Comparison of ENCODE assay signal across 8 cellular contexts in the genomic region with DNA sequence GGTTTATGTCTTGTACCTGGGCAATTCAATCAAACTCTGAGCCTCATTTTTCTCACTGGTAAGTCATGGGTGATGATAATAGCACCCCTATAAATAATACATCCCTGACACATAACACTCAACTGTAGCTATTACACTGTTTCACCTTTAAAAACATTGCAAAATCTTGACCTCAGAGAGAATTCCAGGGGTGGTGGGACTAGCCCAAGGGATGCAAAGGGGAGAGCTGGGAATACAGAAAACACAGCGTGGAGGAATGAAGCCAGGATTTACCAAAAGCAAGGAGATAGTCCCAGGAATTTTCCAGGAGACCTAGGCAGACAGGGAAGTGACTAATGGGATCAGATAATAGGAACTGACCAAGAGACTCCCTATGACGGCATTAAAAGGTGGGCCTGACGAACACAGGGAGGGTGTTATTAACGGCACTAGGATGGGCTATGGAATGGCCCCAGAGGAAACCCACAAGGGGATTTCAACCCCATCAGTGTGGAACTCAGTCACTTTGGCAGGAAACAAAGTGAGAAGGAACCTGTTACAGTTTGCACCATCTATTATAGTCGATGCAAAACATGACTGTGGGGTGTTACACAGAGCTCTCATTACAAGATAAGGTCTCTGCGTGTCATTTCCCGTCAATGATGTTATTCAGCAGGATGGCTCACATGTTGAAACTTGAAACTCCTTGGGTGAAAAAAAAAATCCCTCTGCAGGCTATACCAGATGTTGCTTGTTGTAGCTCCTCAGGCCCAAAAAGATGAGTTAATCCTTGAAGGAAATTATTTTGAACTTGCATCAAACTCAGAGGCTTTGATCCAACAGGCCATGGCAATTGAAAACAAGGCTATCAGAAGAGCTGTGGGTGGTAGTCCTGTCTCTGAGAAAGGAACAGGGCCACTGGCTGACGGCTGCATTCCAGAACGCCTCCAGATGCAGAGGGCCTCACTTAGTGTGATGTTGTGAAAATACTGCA. TPM values are rescaled to one million over a fixed set of nuclear protein-coding genes. Genes with fewer than 3 reads are reported as not detected.
A peak's percentile ranks its signal among the peaks of the same experiment; 100 is the strongest.
DNase-seq lines count a peak whose midpoint lies in the region; ATAC-seq and TF ChIP-seq lines count a peak whose summit lies in the region.

No MANE protein-coding gene starts in this region.

- no peaks in the 10 kb centered on the region for H3K36me3 Mint-ChIP-seq in CD8-positive, alpha-beta T cell
- peaks cover 3% of the 10 kb centered on the region for H3K36me3 Mint-ChIP-seq in activated B cell treated with CpG ODN at 0.5 μM for 24 hours (ENCODE audit: low read depth)

- H3K27me3 Mint-ChIP-seq in CD8-positive, alpha-beta T cell (ENCODE audit: low read depth) = peaks cover 8% of the 10 kb centered on the region
- H3K27me3 Mint-ChIP-seq in activated B cell treated with CpG ODN at 0.5 μM for 24 hours = no peaks in the 10 kb centered on the region

- no peaks in the 10 kb centered on the region for H3K4me1 ChIP-seq in CD8-positive, alpha-beta T cell (ENCODE audit: insufficient read depth, low read length)
- H3K4me1 ChIP-seq in upper lobe of right lung = peaks cover 2% of the 10 kb centered on the region

- no peaks in the 10 kb centered on the region for H3K9me3 Mint-ChIP-seq in CD8-positive, alpha-beta T cell
- no peaks in the 10 kb centered on the region for H3K9me3 Mint-ChIP-seq in activated B cell treated with CpG ODN at 0.5 μM for 24 hours

- H3K9me3 ChIP-seq in CD8-positive, alpha-beta T cell (ENCODE audit: low read length) = no peaks in the 10 kb centered on the region
- no peaks in the 10 kb centered on the region for H3K9me3 ChIP-seq in upper lobe of right lung

- POLR2A ChIA-PET in CD8-positive, alpha-beta T cell (lab: Charles Lee) = no interaction called here
- POLR2A ChIA-PET in activated B cell treated with CpG ODN at 0.5 μM for 24 hours (lab: Charles Lee) = interaction anchor here (0.6 to 3.7 kb wide), 9 partner anchors 10 to 548 kb away, joined by 3 to 23 read pairs (median 6); partner anchors contain the start of genes ARL1, DRAM1 and WASHC3

- peak; percentile 55 for TF ChIP-seq POLR2A in GM19193 (IDR thresholded peaks at IDR 0.05; ENCODE audit: extremely low read depth, insufficient read depth, insufficient read length)

- intact Hi-C loops in CD8-positive, alpha-beta T cell (cut with DNase I, micrococcal nuclease) = loop anchor here (5.0 to 10.0 kb wide), 2 partner anchors 229 to 946 kb away; no protein-coding TSS in a partner anchor
- intact Hi-C loops in activated B cell treated with CpG ODN at 0.5 μM for 24 hours (cut with micrococcal nuclease) = loop anchor here (1.0 to 10.0 kb wide), 7 partner anchors 19 to 1506 kb away; no protein-coding TSS in a partner anchor
- intact Hi-C loops in upper lobe of right lung (cut with DNase I) = no loop called here

- no peak for DNase-seq in CD8-positive, alpha-beta T cell
- DNase-seq in activated B cell treated with CpG ODN at 0.5 μM for 24 hours = no peak
- peak; percentile 77 for DNase-seq in islet precursor cell
- DNase-seq in upper lobe of right lung = no peak
- no peak for DNase-seq in COLO668 (lab: John Stamatoyannopoulos, UW; ENCODE audit: unreplicated experiment)
- DNase-seq in NCI-H1105 treated with DMSO at 0.1 percent for 48 hours (lab: John Stamatoyannopoulos, UW) = no peak

- peak; percentile 36 for ATAC-seq in CD8-positive, alpha-beta T cell
- peak; percentile 73 for ATAC-seq in HG03159 (IDR thresholded peaks at IDR 0.05; ENCODE audit: unreplicated experiment)
- ATAC-seq in activated B cell treated with CpG ODN at 0.5 μM for 24 hours (ENCODE audit: low read depth) = peak; percentile 68
- ATAC-seq in upper lobe of right lung = peak; percentile 24

- CTCF ChIA-PET in CD8-positive, alpha-beta T cell (lab: Charles Lee) = interaction anchor here (1.1 kb wide), 1 partner anchor 548 kb away, joined by 4 read pairs; no protein-coding TSS in a partner anchor
- CTCF ChIA-PET in activated B cell treated with CpG ODN at 0.5 μM for 24 hours (lab: Charles Lee) = interaction anchor here (1.3 to 6.7 kb wide), 6 partner anchors 17 to 766 kb away, joined by 3 to 45 read pairs (median 9); no protein-coding TSS in a partner anchor

- no peak overlapping the region for H3K27ac ChIP-seq in CD8-positive, alpha-beta T cell (ENCODE audit: low read depth, low read length)
- H3K27ac ChIP-seq in upper lobe of right lung = peak overlapping the region; percentile 43

- no peaks in the 10 kb centered on the region for H3K4me1 Mint-ChIP-seq in CD8-positive, alpha-beta T cell (ENCODE audit: low read depth)
- peaks cover 86% of the 10 kb centered on the region for H3K4me1 Mint-ChIP-seq in activated B cell treated with CpG ODN at 0.5 μM for 24 hours

- H3K36me3 ChIP-seq in CD8-positive, alpha-beta T cell (ENCODE audit: insufficient read depth, low read length) = no peaks in the 10 kb centered on the region
- no peaks in the 10 kb centered on the region for H3K36me3 ChIP-seq in upper lobe of right lung

- H3K27ac Mint-ChIP-seq in CD8-positive, alpha-beta T cell = no peak overlapping the region
- peak overlapping the region; percentile 82 for H3K27ac Mint-ChIP-seq in activated B cell treated with CpG ODN at 0.5 μM for 24 hours

- H3K4me3 Mint-ChIP-seq in CD8-positive, alpha-beta T cell = no peak overlapping the region
- H3K4me3 Mint-ChIP-seq in activated B cell treated with CpG ODN at 0.5 μM for 24 hours = peak overlapping the region; percentile 47

- no peaks in the 10 kb centered on the region for H3K27me3 ChIP-seq in CD8-positive, alpha-beta T cell (ENCODE audit: insufficient read depth, low read length)
- no peaks in the 10 kb centered on the region for H3K27me3 ChIP-seq in upper lobe of right lung

- TF ChIP-seq CTCF in CD8-positive, alpha-beta T cell (IDR thresholded peaks at IDR 0.05) = no peak
- TF ChIP-seq CTCF in activated B cell treated with CpG ODN at 0.5 μM for 24 hours (IDR thresholded peaks at IDR 0.05) = no peak
- no peak for TF ChIP-seq CTCF in upper lobe of right lung (IDR thresholded peaks at IDR 0.05)

- no peak overlapping the region for H3K4me3 ChIP-seq in CD8-positive, alpha-beta T cell (ENCODE audit: low read depth, low read length)
- no peak overlapping the region for H3K4me3 ChIP-seq in upper lobe of right lung

RNA-seq across cellular contexts. Expression of gene DRAM1, which starts 58.7 kb away (rescaled TPM):
- 1 to 10 TPM; 3.5 to 7.5 TPM for total RNA-seq in CD8-positive, alpha-beta T cell
- 9.6 and 11.5 TPM in 2 replicates for total RNA-seq in activated B cell treated with CpG ODN at 0.5 μM for 24 hours
- 162 TPM for total RNA-seq in upper lobe of right lung

Comparison
In these comparisons a context has a peak if more than half of its experiments do, and no peak if none do; other contexts are left out.
1. RNA of gene DRAM1, which starts 58.7 kb away (total RNA-seq): 162 TPM in upper lobe of right lung (single experiment); 9.6 to 11.5 TPM in activated B cell treated with CpG ODN at 0.5 μM for 24 hours and 3.5 to 7.5 TPM in CD8-positive, alpha-beta T cell; every median in the first group is over 10 times any median in the second.
2. Peak in every context shown above with its lines, with median percentiles within 50 percentile points of each other: ATAC-seq.